ENCODE assay signal across 18 cellular contexts in the genomic region with DNA sequence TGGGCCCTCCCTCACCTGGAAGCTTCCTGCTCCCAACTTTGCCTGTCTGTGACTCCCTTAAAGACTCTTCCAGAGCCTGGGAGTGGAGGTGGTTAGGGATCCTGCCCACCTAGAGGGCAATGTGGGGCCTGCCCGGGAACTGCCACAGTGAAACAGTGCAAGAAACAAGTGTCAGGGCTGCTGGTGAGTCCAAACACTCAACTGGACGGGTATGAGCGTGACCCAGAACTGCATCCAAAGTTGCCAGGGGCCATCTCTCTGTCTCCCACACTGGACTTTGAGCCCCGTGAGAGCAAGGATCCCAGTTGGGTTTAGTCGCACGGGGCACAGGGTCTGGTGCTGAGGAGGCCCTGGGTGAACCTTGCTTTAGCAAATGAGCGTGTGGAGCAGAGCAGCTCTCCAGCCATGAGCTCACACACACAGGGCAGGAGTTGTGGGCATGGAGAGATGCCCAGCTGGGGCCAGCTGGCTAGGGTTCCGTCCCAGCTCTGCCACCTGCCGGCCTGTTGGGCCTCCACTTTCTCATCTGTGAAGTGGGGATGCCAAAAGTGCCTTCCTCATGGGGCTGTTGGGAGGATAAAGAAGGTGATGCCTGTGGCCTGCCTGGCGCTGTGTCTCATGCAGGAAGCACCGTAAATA. TPM values are rescaled to one million over a fixed set of nuclear protein-coding genes. Genes with fewer than 3 reads are reported as not detected.
A peak's percentile ranks its signal among the peaks of the same experiment; 100 is the strongest.
DNase-seq lines count a peak whose midpoint lies in the region; ATAC-seq and TF ChIP-seq lines count a peak whose summit lies in the region.
"Had no signal": no experiment of that assay in that cellular context is flagged by ENCODE, and none has a peak within 500 bp of the region (broad histone marks: within the 10 kb centered on the region; RNA-seq: fewer than 3 reads in every experiment).

No MANE protein-coding gene starts in this region.

- no peaks in the 10 kb centered on the region for H3K9me3 ChIP-seq in PC-9 (ENCODE audit: insufficient read depth, low read depth)
- H3K9me3 ChIP-seq: sigmoid colon, testis, vagina had no signal

- no peak overlapping the region for H2AFZ ChIP-seq in PC-9

- H3K36me3 Mint-ChIP-seq in activated CD8-positive, alpha-beta T cell treated with anti-CD3 and anti-CD28 coated beads, Interleukin-2, amount 10 ng/mL, durations not matched to agents 7 days and 5 days (ENCODE audit: low read depth): no peaks in the 10 kb centered on the region
- no peaks in the 10 kb centered on the region for H3K36me3 Mint-ChIP-seq in activated CD8-positive, alpha-beta T cell treated with anti-CD3 and anti-CD28 coated beads for 36 hours (ENCODE audit: low read depth)

- POLR2A ChIA-PET in activated CD8-positive, alpha-beta T cell treated with anti-CD3 and anti-CD28 coated beads, Interleukin-2, amount 10 ng/mL, durations not matched to agents 7 days and 5 days (lab: Charles Lee): no interaction called here
- POLR2A ChIA-PET in activated CD8-positive, alpha-beta T cell treated with anti-CD3 and anti-CD28 coated beads for 36 hours (lab: Charles Lee): interaction anchor here (0.8 to 0.9 kb wide), 2 partner anchors 77 to 709 kb away, joined by 3 read pairs; no protein-coding TSS in a partner anchor
- POLR2A ChIA-PET in PC-9 (lab: Charles Lee; ENCODE audit: unreplicated experiment): interaction anchor here (0.6 kb wide), 2 partner anchors 67 to 85 kb away, joined by 5 to 6 read pairs; a partner anchor contains a TSS

- no peak for ATAC-seq in activated CD8-positive, alpha-beta T cell treated with anti-CD3 and anti-CD28 coated beads, Interleukin-2, amount 10 ng/mL, durations not matched to agents 7 days and 5 days
- ATAC-seq in activated CD8-positive, alpha-beta T cell treated with anti-CD3 and anti-CD28 coated beads for 36 hours: no peak
- ATAC-seq: T-cell had no signal

- DNase-seq in activated CD8-positive, alpha-beta T cell treated with anti-CD3 and anti-CD28 coated beads, Interleukin-2, amount 10 ng/mL, durations not matched to agents 7 days and 5 days: no peak
- no peak for DNase-seq in activated CD8-positive, alpha-beta T cell treated with anti-CD3 and anti-CD28 coated beads for 36 hours
- peak; percentile 33 for DNase-seq in NAMALWA (ENCODE audit: low spot score)
- DNase-seq in myocyte (ENCODE audit: low read depth): peak; percentile 73
- no peak for DNase-seq in PC-9
- DNase-seq in SW 1271 (lab: John Stamatoyannopoulos, UW): no peak
- DNase-seq: activated CD4-positive, alpha-beta T cell treated with anti-CD3 and anti-CD28 coated beads, Interleukin-2, amount 10 ng/mL, durations not matched to agents 24 days and 14 days; activated gamma-delta T cell treated with Interleukin-2 at 50 U/mL for 16 hours; amygdala; Karpas-422; NCI-H526 treated with DMSO at 0.1 percent for 48 hours; nephron progenitor cell; SHP77 treated with DMSO at 0.1 percent for 48 hours; sigmoid colon; T-cell; testis had no signal

- H3K4me3 Mint-ChIP-seq in activated CD8-positive, alpha-beta T cell treated with anti-CD3 and anti-CD28 coated beads, Interleukin-2, amount 10 ng/mL, durations not matched to agents 7 days and 5 days: no peak overlapping the region
- no peak overlapping the region for H3K4me3 Mint-ChIP-seq in activated CD8-positive, alpha-beta T cell treated with anti-CD3 and anti-CD28 coated beads for 36 hours
- H3K4me3 Mint-ChIP-seq: activated CD4-positive, alpha-beta T cell treated with anti-CD3 and anti-CD28 coated beads, Interleukin-2, amount 10 ng/mL, durations not matched to agents 24 days and 14 days; nephron progenitor cell; T-cell had no signal

- CTCF ChIA-PET in activated CD8-positive, alpha-beta T cell treated with anti-CD3 and anti-CD28 coated beads, Interleukin-2, amount 10 ng/mL, durations not matched to agents 7 days and 5 days (lab: Charles Lee): no interaction called here
- CTCF ChIA-PET in activated CD8-positive, alpha-beta T cell treated with anti-CD3 and anti-CD28 coated beads for 36 hours (lab: Charles Lee): interaction anchor here (0.9 kb wide), 1 partner anchor 127 kb away, joined by 3 read pairs; no protein-coding TSS in a partner anchor
- CTCF ChIA-PET in PC-9 (lab: Charles Lee): no interaction called here

- no peak overlapping the region for H3K4me2 ChIP-seq in PC-9

- H3K27ac ChIP-seq in PC-9: no peak overlapping the region
- H3K27ac ChIP-seq: cardiac muscle cell, testis, vagina had no signal

- intact Hi-C loops in activated CD8-positive, alpha-beta T cell treated with anti-CD3 and anti-CD28 coated beads for 36 hours (cut with micrococcal nuclease): no loop called here
- intact Hi-C loops in PC-9 (cut with micrococcal nuclease; ENCODE audit: unreplicated experiment): no loop called here

- H3K27ac Mint-ChIP-seq in activated CD8-positive, alpha-beta T cell treated with anti-CD3 and anti-CD28 coated beads, Interleukin-2, amount 10 ng/mL, durations not matched to agents 7 days and 5 days: peak overlapping the region; percentile 40
- H3K27ac Mint-ChIP-seq in activated CD8-positive, alpha-beta T cell treated with anti-CD3 and anti-CD28 coated beads for 36 hours: no peak overlapping the region

- TF ChIP-seq CTCF in activated CD8-positive, alpha-beta T cell treated with anti-CD3 and anti-CD28 coated beads for 36 hours (IDR thresholded peaks at IDR 0.05): no peak
- TF ChIP-seq CTCF in PC-9 (conservative IDR thresholded peaks at IDR 0.05): no peak

- peaks cover 19% of the 10 kb centered on the region for H3K4me1 ChIP-seq in PC-9 (replicated peaks; ENCODE audit: insufficient read depth)

- no peaks in the 10 kb centered on the region for H3K27me3 ChIP-seq in PC-9 (ENCODE audit: insufficient read depth, low read depth)
- H3K27me3 ChIP-seq: cardiac muscle cell, sigmoid colon, testis, vagina had no signal

- H4K20me1 ChIP-seq in PC-9 (ENCODE audit: insufficient read depth): no peaks in the 10 kb centered on the region

- peaks cover 2% of the 10 kb centered on the region for H3K4me1 Mint-ChIP-seq in activated CD8-positive, alpha-beta T cell treated with anti-CD3 and anti-CD28 coated beads, Interleukin-2, amount 10 ng/mL, durations not matched to agents 7 days and 5 days (ENCODE audit: low read depth)
- peaks cover 2% of the 10 kb centered on the region for H3K4me1 Mint-ChIP-seq in activated CD8-positive, alpha-beta T cell treated with anti-CD3 and anti-CD28 coated beads for 36 hours (ENCODE audit: low read depth)

- H3K9me2 ChIP-seq in PC-9 (ENCODE audit: insufficient read depth): no peaks in the 10 kb centered on the region

- peaks cover 10% of the 10 kb centered on the region for H3K79me2 ChIP-seq in PC-9 (ENCODE audit: low read depth)

- no peaks in the 10 kb centered on the region for H3K27me3 Mint-ChIP-seq in activated CD8-positive, alpha-beta T cell treated with anti-CD3 and anti-CD28 coated beads, Interleukin-2, amount 10 ng/mL, durations not matched to agents 7 days and 5 days (ENCODE audit: low read depth)
- H3K27me3 Mint-ChIP-seq in activated CD8-positive, alpha-beta T cell treated with anti-CD3 and anti-CD28 coated beads for 36 hours: no peaks in the 10 kb centered on the region
- H3K27me3 Mint-ChIP-seq: activated CD4-positive, alpha-beta T cell treated with anti-CD3 and anti-CD28 coated beads, Interleukin-2, amount 10 ng/mL, durations not matched to agents 24 days and 14 days; T-cell had no signal

- no peaks in the 10 kb centered on the region for H3K9me3 Mint-ChIP-seq in activated CD8-positive, alpha-beta T cell treated with anti-CD3 and anti-CD28 coated beads, Interleukin-2, amount 10 ng/mL, durations not matched to agents 7 days and 5 days (ENCODE audit: insufficient read depth)
- no peaks in the 10 kb centered on the region for H3K9me3 Mint-ChIP-seq in activated CD8-positive, alpha-beta T cell treated with anti-CD3 and anti-CD28 coated beads for 36 hours
- H3K9me3 Mint-ChIP-seq: activated CD4-positive, alpha-beta T cell treated with anti-CD3 and anti-CD28 coated beads, Interleukin-2, amount 10 ng/mL, durations not matched to agents 24 days and 14 days; nephron progenitor cell; T-cell had no signal

- H3K36me3 ChIP-seq in PC-9 (ENCODE audit: low read depth): no peaks in the 10 kb centered on the region
- H3K36me3 ChIP-seq: cardiac muscle cell, vagina had no signal

- BruUV-seq in PC-9 (replicated peaks; lab: Mats Ljungman, UMichigan): no TSS peak

- peaks cover 7% of the 10 kb centered on the region; the same call in 1 of the 2 replicates for H3F3A ChIP-seq in PC-9 (ENCODE audit: insufficient read depth, low read depth)

- H3K4me3 ChIP-seq in PC-9: no peak overlapping the region
- H3K4me3 ChIP-seq: cardiac muscle cell, sigmoid colon, testis, vagina had no signal

RNA-seq across cellular contexts. Expression of a gene that starts 2.8 kb away (rescaled TPM):
- 1 to 10 TPM; 5.1 to 6.0 TPM for total RNA-seq in activated CD8-positive, alpha-beta T cell treated with anti-CD3 and anti-CD28 coated beads, Interleukin-2, amount 10 ng/mL, durations not matched to agents 7 days and 5 days
- 10 to 100 TPM; 13.7 to 17.7 TPM for total RNA-seq in activated CD8-positive, alpha-beta T cell treated with anti-CD3 and anti-CD28 coated beads for 36 hours
- total RNA-seq in myocyte (75.4 and 112 TPM in 2 replicates), PC-9 (2021) (57.7 and 86.6 TPM in 2 replicates)
- polyA plus RNA-seq in myocyte (2012): 69.8 TPM

RNA-seq across cellular contexts. Expression of a gene that starts 23.4 kb away (rescaled TPM):
- 10 to 100 TPM; 21.5 to 27.2 TPM for total RNA-seq in activated CD8-positive, alpha-beta T cell treated with anti-CD3 and anti-CD28 coated beads, Interleukin-2, amount 10 ng/mL, durations not matched to agents 7 days and 5 days
- 10 to 100 TPM; 23.2 to 24.0 TPM for total RNA-seq in activated CD8-positive, alpha-beta T cell treated with anti-CD3 and anti-CD28 coated beads for 36 hours
- total RNA-seq in myocyte (72.4 and 109 TPM in 2 replicates), PC-9 (2021) (57.7 and 66.6 TPM in 2 replicates)
- 34.3 TPM for polyA plus RNA-seq in myocyte (2012)

RNA-seq across cellular contexts. Expression of a gene that starts 23.6 kb away (rescaled TPM):
- total RNA-seq in activated CD8-positive, alpha-beta T cell treated with anti-CD3 and anti-CD28 coated beads, Interleukin-2, amount 10 ng/mL, durations not matched to agents 7 days and 5 days: 1 to 10 TPM; 4.7 to 5.3 TPM
- total RNA-seq in activated CD8-positive, alpha-beta T cell treated with anti-CD3 and anti-CD28 coated beads for 36 hours: 1 to 10 TPM; 4.8 to 5.2 TPM
- 14.1 and 15.6 TPM in 2 replicates for total RNA-seq in myocyte
- polyA plus RNA-seq in myocyte (2012): 13.3 TPM
- 17.6 and 22.1 TPM in 2 replicates for total RNA-seq in PC-9 (2021)

RNA-seq across cellular contexts. Expression of a gene that starts 57.0 kb away (rescaled TPM):
- 10 to 100 TPM; 15.2 to 17.1 TPM for total RNA-seq in activated CD8-positive, alpha-beta T cell treated with anti-CD3 and anti-CD28 coated beads, Interleukin-2, amount 10 ng/mL, durations not matched to agents 7 days and 5 days
- 10 to 100 TPM; 12.8 to 14.2 TPM for total RNA-seq in activated CD8-positive, alpha-beta T cell treated with anti-CD3 and anti-CD28 coated beads for 36 hours
- total RNA-seq in myocyte: 2.2 and 3.6 TPM in 2 replicates
- 10.1 TPM for polyA plus RNA-seq in myocyte (2012)
- total RNA-seq in PC-9 (2021): 35.9 and 39.3 TPM in 2 replicates

RNA-seq across cellular contexts. Expression of a gene that starts 57.7 kb away (rescaled TPM):
- 100 to 1,000 TPM; 175 to 183 TPM for total RNA-seq in activated CD8-positive, alpha-beta T cell treated with anti-CD3 and anti-CD28 coated beads, Interleukin-2, amount 10 ng/mL, durations not matched to agents 7 days and 5 days
- total RNA-seq in activated CD8-positive, alpha-beta T cell treated with anti-CD3 and anti-CD28 coated beads for 36 hours: 100 to 1,000 TPM; 260 to 281 TPM
- total RNA-seq in myocyte (37.3 and 52.8 TPM in 2 replicates), PC-9 (2021) (119 and 147 TPM in 2 replicates)
- polyA plus RNA-seq in myocyte (2012): 41.5 TPM

Comparison
In these comparisons a context has a peak if more than half of its experiments do, and no peak if none do; other contexts are left out.
1. DNase-seq: peak in NAMALWA (single experiment) and myocyte (single experiment); none in activated CD8-positive, alpha-beta T cell treated with anti-CD3 and anti-CD28 coated beads, Interleukin-2, amount 10 ng/mL, durations not matched to agents 7 days and 5 days (single experiment), activated CD8-positive, alpha-beta T cell treated with anti-CD3 and anti-CD28 coated beads for 36 hours (single experiment), PC-9 (0 of 2) and SW 1271 (0 of 2).